ENCODE assay signal across 19 cellular contexts in genomic region chr17:28968914-28969295, GRCh38. TPM values are rescaled to one million over a fixed set of nuclear protein-coding genes. Genes with fewer than 3 reads are reported as not detected.
DNase-seq lines count a peak whose midpoint lies in the region; ATAC-seq and TF ChIP-seq lines count a peak whose summit lies in the region.
"Had no signal": no experiment of that assay in that cellular context is flagged by ENCODE, and none has a peak within 500 bp of the region (broad histone marks: within the 10 kb centered on the region; RNA-seq: fewer than 3 reads in every experiment).

No MANE protein-coding gene starts in this region.

- TF ChIP-seq RAD21 in liver (IDR thresholded peaks at IDR 0.05): peak in 1 of 2 donors; percentile 12

- DNase-seq in type B pancreatic cell (ENCODE audit: extremely low spot score, unreplicated experiment) (no peak), NCI-H1417 (lab: John Stamatoyannopoulos, UW) (no peak)
- no peak for DNase-seq in CD4-positive, alpha-beta memory T cell
- DNase-seq: EL; NCI-H1048; NCI-H1694; NCI-H2107; NCI-H226; NCI-H526; NK-92 treated with Interleukin-12 subunit alpha and Interleukin-12 subunit beta, amount 100 ng/mL, for 24 hours; OCI-M1 had no signal

- 51% methylated on average over 2 of the region's 2 CpGs for WGBS in liver

- H3K27me3 Mint-ChIP-seq in brain (peaks cover 12% of the 10 kb centered on the region), type B pancreatic cell (peaks cover 41% of the 10 kb centered on the region)
- peaks cover 6 to 8% of the 10 kb centered on the region in 2 donors for H3K27me3 Mint-ChIP-seq in CD4-positive, alpha-beta memory T cell

- H3K27me3 ChIP-seq in HUES48 (ENCODE audit: control insufficient read depth, insufficient read depth, low read length): no peaks in the 10 kb centered on the region
- H3K27me3 ChIP-seq in liver (ENCODE audit: control insufficient read depth in 4 of 4, insufficient read depth in 4 of 4, low read length in 3 of 4): no peaks in the 10 kb centered on the region
- no peaks in the 10 kb centered on the region for H3K27me3 ChIP-seq in CD4-positive, alpha-beta memory T cell (ENCODE audit: insufficient read depth, low read length)

- H3K27ac ChIP-seq in HUES48 (ENCODE audit: low read depth, low read length) (peak overlapping the region; percentile 64), liver (ENCODE audit: low read depth in 1 of 2, low read length in 2 of 2) (no peak overlapping the region)
- H3K27ac ChIP-seq in CD4-positive, alpha-beta memory T cell (ENCODE audit: low read depth, low read length): no peak overlapping the region

- H3K36me3 ChIP-seq in HUES48 (ENCODE audit: control insufficient read depth, insufficient read depth, low read length) (no peaks in the 10 kb centered on the region), liver (ENCODE audit: control insufficient read depth in 4 of 4, insufficient read depth in 3 of 4, low read depth in 1 of 4, low read length in 3 of 4) (no peaks in the 10 kb centered on the region)
- no peaks in the 10 kb centered on the region for H3K36me3 ChIP-seq in CD4-positive, alpha-beta memory T cell (ENCODE audit: insufficient read depth, low read length)
- H3K36me3 ChIP-seq: HAP-1 had no signal

- intact Hi-C loops in CD4-positive, alpha-beta memory T cell (cut with micrococcal nuclease): no loop called here

- no peak overlapping the region for H3K4me3 ChIP-seq in HUES48 (ENCODE audit: low read depth, low read length)
- H3K4me3 ChIP-seq in liver (ENCODE audit: low read depth in 1 of 3, low read length in 3 of 3): no peak overlapping the region
- H3K4me3 ChIP-seq in CD4-positive, alpha-beta memory T cell (ENCODE audit: low read length in 2 of 2): no peak overlapping the region
- H3K4me3 ChIP-seq: HAP-1 had no signal

- H3K36me3 Mint-ChIP-seq in brain: peaks cover 8% of the 10 kb centered on the region
- no peaks in the 10 kb centered on the region for H3K36me3 Mint-ChIP-seq in type B pancreatic cell
- H3K36me3 Mint-ChIP-seq in CD4-positive, alpha-beta memory T cell: no peaks in the 10 kb centered on the region

- peak overlapping the region in 1 of 5 experiments; percentile 42 for H3K4me3 Mint-ChIP-seq in brain
- peak overlapping the region; percentile 35 for H3K4me3 Mint-ChIP-seq in type B pancreatic cell
- no peak overlapping the region for H3K4me3 Mint-ChIP-seq in CD4-positive, alpha-beta memory T cell

- CTCF ChIA-PET in CD4-positive, alpha-beta memory T cell (lab: Charles Lee; ENCODE audit: partially characterized antibody): interaction anchor here (1.3 to 4.1 kb wide), 3 partner anchors 15 to 148 kb away, joined by 4 to 28 read pairs (median 11); no protein-coding TSS in a partner anchor

- ATAC-seq in GM18517 (IDR thresholded peaks at IDR 0.05; ENCODE audit: unreplicated experiment): no peak

- H3K9me3 ChIP-seq in HUES48 (ENCODE audit: control insufficient read depth, insufficient read depth, low read length) (no peaks in the 10 kb centered on the region), liver (ENCODE audit: control insufficient read depth in 4 of 4, low read length in 3 of 4) (no peaks in the 10 kb centered on the region)
- no peaks in the 10 kb centered on the region for H3K9me3 ChIP-seq in CD4-positive, alpha-beta memory T cell (ENCODE audit: control insufficient read depth in 1 of 2, low read length in 2 of 2)
- H3K9me3 ChIP-seq: HAP-1 had no signal

- POLR2A ChIA-PET in CD4-positive, alpha-beta memory T cell (lab: Charles Lee; ENCODE audit: partially characterized antibody): no interaction called here

- H3K9ac ChIP-seq in HUES48 (ENCODE audit: low read depth, low read length) (no peak overlapping the region), liver (ENCODE audit: low read depth in 1 of 2, low read length in 2 of 2) (no peak overlapping the region)

- H3K4me1 Mint-ChIP-seq in brain: peaks cover 73% of the 10 kb centered on the region
- peaks cover 41% of the 10 kb centered on the region for H3K4me1 Mint-ChIP-seq in type B pancreatic cell (ENCODE audit: unreplicated experiment)
- peaks cover 0 to 3% (median 0%) of the 10 kb centered on the region in 4 donors for H3K4me1 Mint-ChIP-seq in CD4-positive, alpha-beta memory T cell

- H3K4me1 ChIP-seq in HUES48 (ENCODE audit: control insufficient read depth, insufficient read depth, low read length) (peaks cover 22% of the 10 kb centered on the region), liver (ENCODE audit: control insufficient read depth in 4 of 4, insufficient read depth in 4 of 4, low read length in 3 of 4) (peaks cover 4 to 28% (median 20%) of the 10 kb centered on the region in 4 donors)
- H3K4me1 ChIP-seq in CD4-positive, alpha-beta memory T cell (ENCODE audit: insufficient read depth, low read length): no peaks in the 10 kb centered on the region

- H3K9me3 Mint-ChIP-seq in brain: peaks cover 0 to 5% (median 0%) of the 10 kb centered on the region in 5 experiments
- H3K9me3 Mint-ChIP-seq in type B pancreatic cell: no peaks in the 10 kb centered on the region
- H3K9me3 Mint-ChIP-seq in CD4-positive, alpha-beta memory T cell: peaks cover 0 to 2% (median 0%) of the 10 kb centered on the region in 8 donors

- H3K27ac Mint-ChIP-seq in brain (peak overlapping the region; percentile 8 to 99 (median 93)), type B pancreatic cell (no peak overlapping the region)
- peak overlapping the region in 1 of 7 donors; percentile 46 for H3K27ac Mint-ChIP-seq in CD4-positive, alpha-beta memory T cell

- TF ChIP-seq CTCF in brain (conservative IDR thresholded peaks at IDR 0.05) (no peak), liver (IDR thresholded peaks at IDR 0.05; ENCODE audit: low read depth, low read length, missing input control) (no peak), type B pancreatic cell (conservative IDR thresholded peaks at IDR 0.05) (no peak)

TF ChIP-seq in liver, 16 proteins besides CTCF, POLR2A, EP300 and RAD21:
- TF ChIP-seq RXRA (IDR thresholded peaks at IDR 0.05) (peak; percentile 24 to 54), YY1 (IDR thresholded peaks at IDR 0.05) (no peak), HNF4A (conservative IDR thresholded peaks at IDR 0.05) (peak; percentile 27 to 31), EGR1 (IDR thresholded peaks at IDR 0.05; ENCODE audit: low read depth in 2 of 2) (no peak), NR2F2 (IDR thresholded peaks at IDR 0.05) (peak; percentile 51), HNF4G (IDR thresholded peaks at IDR 0.05) (no peak), SP1 (IDR thresholded peaks at IDR 0.05) (peak; percentile 21), FOXA1 (IDR thresholded peaks at IDR 0.05) (no peak)

RNA-seq across cellular contexts. Expression of gene PHF12, which starts 17.6 kb away (rescaled TPM):
- polyA plus RNA-seq in brain (ENCODE audit: insufficient read depth, low read depth, low replicate concordance) (43.1 TPM), liver (1 to 10 TPM; 4.3 to 7.9 TPM)
- total RNA-seq in liver (10 to 100 TPM; 15.5 to 21.3 TPM), type B pancreatic cell (ENCODE audit: low replicate concordance) (47.8 and 58.0 TPM in 2 replicates)
- total RNA-seq in CD4-positive, alpha-beta memory T cell: 100 to 1,000 TPM; 125 to 135 TPM
- 10 to 100 TPM in 1 of 2 donors, 1 to 10 TPM in 1; 5.0 to 12.7 TPM for polyA plus RNA-seq in CD4-positive, alpha-beta memory T cell

RNA-seq across cellular contexts. Expression of gene SEZ6, which starts 36.9 kb away (rescaled TPM):
- polyA plus RNA-seq in brain (ENCODE audit: insufficient read depth, low read depth, low replicate concordance): 64.1 TPM
- not detected for total RNA-seq in liver
- under 1 TPM in 1 of 2 donors, not detected in 1; 0.39 TPM for polyA plus RNA-seq in liver
- 6.9 and 11.5 TPM in 2 replicates for total RNA-seq in type B pancreatic cell (ENCODE audit: low replicate concordance)
- not detected for total RNA-seq in CD4-positive, alpha-beta memory T cell
- under 1 TPM; 0.41 to 0.81 TPM for polyA plus RNA-seq in CD4-positive, alpha-beta memory T cell
- total RNA-seq: SK-MEL-5 had no signal
- polyA plus RNA-seq: AG04450, BJ had no signal
